Comparison of ENCODE assay signal across 23 cellular contexts in genomic region chr12:117124421-117125274, GRCh38. TPM values are rescaled to one million over a fixed set of nuclear protein-coding genes. Genes with fewer than 3 reads are reported as not detected.
DNase-seq lines count a peak whose midpoint lies in the region; ATAC-seq and TF ChIP-seq lines count a peak whose summit lies in the region.
"Had no signal": no experiment of that assay in that cellular context is flagged by ENCODE, and none has a peak within 500 bp of the region (broad histone marks: within the 10 kb centered on the region; RNA-seq: fewer than 3 reads in every experiment).

No MANE protein-coding gene starts in this region.

- no peaks in the 10 kb centered on the region for H3K4me1 ChIP-seq in GM23248 (ENCODE audit: insufficient read depth)
- H3K4me1 ChIP-seq in neural progenitor cell, result peaks cover 3% of the 10 kb centered on the region
- H3K4me1 ChIP-seq: breast epithelium had no signal

- H3K9me2 ChIP-seq in GM23248 (ENCODE audit: insufficient read depth), result no peaks in the 10 kb centered on the region

- H3F3A ChIP-seq in GM23248 (ENCODE audit: insufficient read depth), result peaks cover 38% of the 10 kb centered on the region
- peaks cover 47% of the 10 kb centered on the region for H3F3A ChIP-seq in neural progenitor cell (ENCODE audit: low read depth)

- H3K4me2 ChIP-seq in GM23248 (ENCODE audit: unreplicated experiment) (no peak overlapping the region), neural progenitor cell (no peak overlapping the region)

- H3K4me1 Mint-ChIP-seq in neural progenitor cell, result peaks cover 33% of the 10 kb centered on the region
- H3K4me1 Mint-ChIP-seq in nephron progenitor cell, result peaks cover 31% of the 10 kb centered on the region
- H3K4me1 Mint-ChIP-seq: activated naive CD4-positive, alpha-beta T cell treated with anti-CD3 and anti-CD28 coated beads, Interleukin-2, amount 10 ng/mL, durations not matched to agents 7 days and 5 days had no signal

- H3K9me3 ChIP-seq in GM23248 (ENCODE audit: low read depth) (no peaks in the 10 kb centered on the region), neural progenitor cell (ENCODE audit: low read depth) (no peaks in the 10 kb centered on the region)
- H3K9me3 ChIP-seq: breast epithelium, esophagus muscularis mucosa, tibial nerve had no signal

- WGBS in GM23248 (ENCODE audit: low coverage in 1 of 2, low lambda C conversion rate in 2 of 2, missing lambda C conversion rate in 2 of 2), 2 experiments, result 66 to 67% methylated on average over 8 of the region's 8 CpGs

- no peak for ATAC-seq in HG02623 (IDR thresholded peaks at IDR 0.05; ENCODE audit: unreplicated experiment)
- ATAC-seq: Right ventricle myocardium inferior had no signal

- H3K27me3 Mint-ChIP-seq in neural progenitor cell (ENCODE audit: insufficient read depth, low read depth) (peaks cover 22% of the 10 kb centered on the region), nephron progenitor cell (ENCODE audit: low read depth, poor library complexity) (peaks cover 3% of the 10 kb centered on the region)
- H3K27me3 Mint-ChIP-seq: naive B cell had no signal

- H3K27ac Mint-ChIP-seq in neural progenitor cell (peak overlapping the region; percentile 80), nephron progenitor cell (no peak overlapping the region)
- H3K27ac Mint-ChIP-seq: activated naive CD4-positive, alpha-beta T cell treated with anti-CD3 and anti-CD28 coated beads, Interleukin-2, amount 10 ng/mL, durations not matched to agents 7 days and 5 days; T-helper 1 cell treated with Interleukin-12 subunit alpha and Interleukin-12 subunit beta and Interleukin-4 antibody, amounts not matched to agents 30 μg/mL and 1 μg/mL, for 36 hours had no signal

- DNase-seq in DMS53 (lab: John Stamatoyannopoulos, UW), result peak; percentile 58
- DNase-seq in DMS53 treated with DMSO at 0.1 percent for 48 hours (lab: John Stamatoyannopoulos, UW; ENCODE audit: unreplicated experiment), result no peak
- peak; percentile 12 for DNase-seq in GM23248
- DNase-seq in neural progenitor cell (ENCODE audit: low spot score), result no peak
- no peak for DNase-seq in nephron progenitor cell
- no peak for DNase-seq in T-helper 9 cell
- DNase-seq: 8988T; activated CD4-positive, CD25-positive, alpha-beta regulatory T cell; activated naive CD4-positive, alpha-beta T cell treated with anti-CD3 and anti-CD28 coated beads, Interleukin-2, amount 10 ng/mL, durations not matched to agents 7 days and 5 days; DMS79 treated with DMSO at 0.1 percent for 48 hours; glutamatergic neuron; HCEC 1CT; naive B cell; NCI-H1417; small intestine had no signal

- no peak overlapping the region for H2AFZ ChIP-seq in GM23248
- no peak overlapping the region for H2AFZ ChIP-seq in neural progenitor cell (replicated peaks)

- H3K4me3 Mint-ChIP-seq in neural progenitor cell, result no peak overlapping the region
- H3K4me3 Mint-ChIP-seq in nephron progenitor cell, result no peak overlapping the region
- H3K4me3 Mint-ChIP-seq: activated naive CD4-positive, alpha-beta T cell treated with anti-CD3 and anti-CD28 coated beads, Interleukin-2, amount 10 ng/mL, durations not matched to agents 7 days and 5 days; naive B cell; T-helper 1 cell treated with Interleukin-12 subunit alpha and Interleukin-12 subunit beta and Interleukin-4 antibody, amounts not matched to agents 30 μg/mL and 1 μg/mL, for 36 hours had no signal

- H3K9ac ChIP-seq in GM23248, result no peak overlapping the region
- no peak overlapping the region for H3K9ac ChIP-seq in neural progenitor cell

- H4K20me1 ChIP-seq in GM23248 (ENCODE audit: insufficient read depth), result no peaks in the 10 kb centered on the region
- no peaks in the 10 kb centered on the region for H4K20me1 ChIP-seq in neural progenitor cell (ENCODE audit: low read depth)

- no peaks in the 10 kb centered on the region for H3K36me3 ChIP-seq in GM23248 (ENCODE audit: low read depth)
- H3K36me3 ChIP-seq in neural progenitor cell, result no peaks in the 10 kb centered on the region
- H3K36me3 ChIP-seq: breast epithelium, esophagus muscularis mucosa, tibial nerve had no signal

- no peak overlapping the region for H3K4me3 ChIP-seq in GM23248
- no peak overlapping the region for H3K4me3 ChIP-seq in neural progenitor cell
- H3K4me3 ChIP-seq: breast epithelium, esophagus muscularis mucosa, tibial nerve had no signal

- in situ Hi-C loops in GM23248 (cut with MboI), result loop anchor here (25.0 kb wide), 1 partner anchor 412 kb away; no protein-coding TSS in a partner anchor

- no peaks in the 10 kb centered on the region for H3K27me3 ChIP-seq in GM23248 (replicated peaks; ENCODE audit: insufficient read depth)
- no peaks in the 10 kb centered on the region for H3K27me3 ChIP-seq in neural progenitor cell
- H3K27me3 ChIP-seq: breast epithelium, tibial nerve had no signal

- peaks cover 8% of the 10 kb centered on the region for H3K9me3 Mint-ChIP-seq in neural progenitor cell
- peaks cover 10% of the 10 kb centered on the region for H3K9me3 Mint-ChIP-seq in nephron progenitor cell
- H3K9me3 Mint-ChIP-seq: naive B cell had no signal

- no peaks in the 10 kb centered on the region for H3K36me3 Mint-ChIP-seq in neural progenitor cell
- no peaks in the 10 kb centered on the region for H3K36me3 Mint-ChIP-seq in nephron progenitor cell (ENCODE audit: low read depth)
- H3K36me3 Mint-ChIP-seq: activated naive CD4-positive, alpha-beta T cell treated with anti-CD3 and anti-CD28 coated beads, Interleukin-2, amount 10 ng/mL, durations not matched to agents 7 days and 5 days; naive B cell had no signal

- H3K79me2 ChIP-seq in GM23248 (ENCODE audit: insufficient read depth) (no peaks in the 10 kb centered on the region), neural progenitor cell (ENCODE audit: low read depth) (no peaks in the 10 kb centered on the region)

- TF ChIP-seq CTCF in neural progenitor cell (IDR thresholded peaks at IDR 0.05) (no peak), nephron progenitor cell (IDR thresholded peaks at IDR 0.05) (no peak)

- H3K27ac ChIP-seq in GM23248 (no peak overlapping the region), angular gyrus (ENCODE audit: low read depth, low read length) (peak overlapping the region; percentile 87), neural progenitor cell (no peak overlapping the region)
- H3K27ac ChIP-seq: breast epithelium, C4-2B, esophagus muscularis mucosa, tibial nerve had no signal

RNA-seq across cellular contexts. Expression of gene TESC, which starts 25.4 kb away (rescaled TPM):
- not detected in 2 replicates for total RNA-seq in GM23248 (2014; rRNA removed; shearing (Covaris generic))
- polyA plus RNA-seq in GM23248 (2016; fragmentation: Nextera tagmentation; extraction: Ambion mirVana), result 0.21 TPM in 1 of 2 replicates, not detected in the other
- total RNA-seq in neural progenitor cell (ENCODE audit: low replicate concordance), result 12.4 and 18.0 TPM in 2 replicates

Comparison
In these comparisons a context has a peak if more than half of its experiments do, and no peak if none do; other contexts are left out.
1. DNase-seq: peak in DMS53 (single experiment) and GM23248 (single experiment); none in DMS53 treated with DMSO at 0.1 percent for 48 hours (single experiment), neural progenitor cell (single experiment), nephron progenitor cell (single experiment) and T-helper 9 cell (single experiment).
2. RNA of gene TESC, which starts 25.4 kb away (total RNA-seq): 12.4 to 18.0 TPM in neural progenitor cell; not detected in GM23248; every median in the first group is over 10 times any median in the second.